8 cellular contexts compared by ENCODE assay signal in the genomic region with DNA sequence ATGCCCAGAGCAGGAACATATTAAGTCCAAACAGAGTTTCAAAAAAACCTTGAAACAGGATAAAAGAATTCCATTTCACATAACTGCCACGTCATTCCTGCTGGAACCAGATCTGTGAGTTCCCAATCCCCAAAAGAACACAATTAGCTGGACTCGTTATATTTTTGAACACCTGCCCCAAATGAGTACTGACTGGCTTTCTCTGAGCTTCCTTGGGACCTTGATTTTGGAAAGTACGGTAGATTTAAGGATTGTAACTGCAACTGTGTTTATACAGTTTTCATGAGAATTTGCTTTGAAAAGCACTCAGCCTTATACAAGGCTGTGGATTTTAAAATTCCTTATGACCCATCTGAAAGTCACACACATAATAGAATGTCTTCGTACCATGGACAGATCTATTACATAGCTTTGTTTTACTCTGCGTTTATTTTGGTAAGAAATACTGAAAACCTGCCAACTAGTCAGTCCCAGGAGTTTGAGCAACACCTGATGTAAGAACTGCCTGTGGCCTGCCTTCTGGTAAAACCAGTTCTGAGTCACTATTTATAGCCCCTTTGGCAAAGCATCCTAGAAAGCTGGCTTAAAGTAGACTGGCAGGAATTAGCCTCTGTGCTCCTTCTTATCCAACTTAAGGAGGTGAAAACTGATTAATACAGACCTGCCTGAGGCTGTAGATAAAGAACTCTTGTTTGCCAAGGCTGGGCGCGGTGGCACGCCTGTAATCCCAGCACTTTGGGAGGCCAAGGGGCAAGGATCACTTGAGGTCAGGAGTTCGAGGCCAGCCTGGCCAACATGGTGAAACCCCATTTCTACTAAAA. TPM values are rescaled to one million over a fixed set of nuclear protein-coding genes. Genes with fewer than 3 reads are reported as not detected.
DNase-seq lines count a peak whose midpoint lies in the region; ATAC-seq, FAIRE-seq and TF ChIP-seq lines count a peak whose summit lies in the region.

No MANE protein-coding gene starts in this region.

- no peak overlapping the region for H3K27ac Mint-ChIP-seq in stimulated activated naive B cell treated with anti-CD40 and anti-IgM and Interleukin-4, amounts not matched to agents 10 μg/mL and 1 μg/mL and 100 μg/mL, for 72 hours

- no peaks in the 10 kb centered on the region for H3K79me2 ChIP-seq in PC-3 (ENCODE audit: low read length)

- H3K4me3 Mint-ChIP-seq in stimulated activated naive B cell treated with anti-CD40 and anti-IgM and Interleukin-4, amounts not matched to agents 10 μg/mL and 1 μg/mL and 100 μg/mL, for 72 hours: no peak overlapping the region

- no peaks in the 10 kb centered on the region for H4K20me1 ChIP-seq in PC-3 (ENCODE audit: low read length)

- peak overlapping the region; percentile 74 for H3K27ac ChIP-seq in PC-3 (ENCODE audit: low read length)
- H3K27ac ChIP-seq in pancreas: peak overlapping the region; percentile 32 to 79 (median 66)

- peak; percentile 23 for FAIRE-seq in pancreas (lab: Jason Lieb, UNC)

- CTCF ChIA-PET in PC-3 (lab: Charles Lee): interaction anchor here (1.0 kb wide), 1 partner anchor 45 kb away, joined by 3 read pairs; no protein-coding TSS in a partner anchor

- no peaks in the 10 kb centered on the region for H3K9me2 ChIP-seq in PC-3 (replicated peaks; ENCODE audit: low read length)

- TF ChIP-seq CTCF in PC-3 (conservative IDR thresholded peaks at IDR 0.05; ENCODE audit: low read depth, low read length) (no peak), pancreas (IDR thresholded peaks at IDR 0.05) (no peak)

- peaks cover 12 to 15% of the 10 kb centered on the region in 2 donors for H3K27me3 Mint-ChIP-seq in stimulated activated naive B cell treated with anti-CD40 and anti-IgM and Interleukin-4, amounts not matched to agents 10 μg/mL and 1 μg/mL and 100 μg/mL, for 72 hours

- no peaks in the 10 kb centered on the region for H3K36me3 Mint-ChIP-seq in stimulated activated naive B cell treated with anti-CD40 and anti-IgM and Interleukin-4, amounts not matched to agents 10 μg/mL and 1 μg/mL and 100 μg/mL, for 72 hours

- H3K9ac ChIP-seq in PC-3 (ENCODE audit: low read length): no peak overlapping the region

- ATAC-seq in PC-3 (peak; percentile 96), pancreas (peak; percentile 93 to 97 (median 97)), HG02981 (IDR thresholded peaks at IDR 0.05; ENCODE audit: unreplicated experiment) (no peak)
- ATAC-seq in stimulated activated naive B cell treated with anti-CD40 and anti-IgM and Interleukin-4, amounts not matched to agents 10 μg/mL and 1 μg/mL and 100 μg/mL, for 72 hours (replicated peaks): no peak

- H3K9me3 Mint-ChIP-seq in stimulated activated naive B cell treated with anti-CD40 and anti-IgM and Interleukin-4, amounts not matched to agents 10 μg/mL and 1 μg/mL and 100 μg/mL, for 72 hours: no peaks in the 10 kb centered on the region

- peak overlapping the region; percentile 66 for H3K4me2 ChIP-seq in PC-3 (ENCODE audit: low read length)

- WGBS in pancreas, 2 donors: 11 to 13% methylated on average over 9 of the region's 9 CpGs

- intact Hi-C loops in PC-3 (cut with micrococcal nuclease): loop anchor here (1.0 kb wide), 2 partner anchors 45 to 102 kb away; no protein-coding TSS in a partner anchor
- intact Hi-C loops in pancreas (cut with DNase I): no loop called here

- H3F3A ChIP-seq in PC-3 (ENCODE audit: low read length, unreplicated experiment): no peaks in the 10 kb centered on the region

- H3K36me3 ChIP-seq in PC-3 (ENCODE audit: low read depth, low read length): no peaks in the 10 kb centered on the region
- H3K36me3 ChIP-seq in pancreas: no peaks in the 10 kb centered on the region

- peak overlapping the region; percentile 15; the same call in 1 of the 2 replicates for H3K4me3 ChIP-seq in PC-3 (ENCODE audit: low read length)
- no peak overlapping the region for H3K4me3 ChIP-seq in pancreas

- no TSS peak for BruUV-seq in PC-3 (replicated peaks; lab: Mats Ljungman, UMichigan)

- H3K9me3 ChIP-seq in PC-3 (ENCODE audit: low read length) (no peaks in the 10 kb centered on the region), pancreas (no peaks in the 10 kb centered on the region)

- no peak overlapping the region for H2AFZ ChIP-seq in PC-3 (ENCODE audit: low read length)

- POLR2A ChIA-PET in PC-3 (lab: Charles Lee; ENCODE audit: unreplicated experiment): interaction anchor here (0.6 kb wide), 1 partner anchor 1845 kb away, joined by 4 read pairs; no protein-coding TSS in a partner anchor

- H3K27me3 ChIP-seq in PC-3 (ENCODE audit: low read length): no peaks in the 10 kb centered on the region
- no peaks in the 10 kb centered on the region for H3K27me3 ChIP-seq in pancreas

- H3K4me1 ChIP-seq in PC-3 (ENCODE audit: insufficient read depth, low read length) (peaks cover 22% of the 10 kb centered on the region), pancreas (peaks cover 18 to 31% (median 22%) of the 10 kb centered on the region in 3 donors)

- DNase-seq in ELF-1 (ENCODE audit: low read depth, low spot score) (peak; percentile 66), PC-3 (peak; percentile 99), fibroblast of gingiva (ENCODE audit: low read depth) (peak; percentile 97), pancreas (peak in 4 of 6 donors; percentile 57 to 84 (median 81)), iPS-NIHi7 (ENCODE audit: extremely low spot score) (no peak)
- DNase-seq in stimulated activated naive B cell treated with anti-CD40 and anti-IgM and Interleukin-4, amounts not matched to agents 10 μg/mL and 1 μg/mL and 100 μg/mL, for 72 hours: no peak
- DNase-seq in activated effector memory CD4-positive, alpha-beta T cell treated with Interleukin-2 at 50 U/mL for 16 hours: no peak

- no peaks in the 10 kb centered on the region for H3K4me1 Mint-ChIP-seq in stimulated activated naive B cell treated with anti-CD40 and anti-IgM and Interleukin-4, amounts not matched to agents 10 μg/mL and 1 μg/mL and 100 μg/mL, for 72 hours

RNA-seq across cellular contexts. Expression of a gene that starts 48.1 kb away (rescaled TPM):
- 2.5 and 3.9 TPM in 2 replicates for total RNA-seq in PC-3 (2014; rRNA removed)
- 10 to 100 TPM in 1 of 6 donors, 1 to 10 TPM in 5; 4.5 to 13.9 (median 6.4) TPM for total RNA-seq in pancreas
- 1 to 10 TPM; 2.8 to 3.5 TPM for polyA plus RNA-seq in pancreas

Comparison
In these comparisons a context has a peak if more than half of its experiments do, and no peak if none do; other contexts are left out.
1. DNase-seq: peak in ELF-1 (single experiment), PC-3 (single experiment), fibroblast of gingiva (single experiment) and pancreas (4 of 6); none in stimulated activated naive B cell treated with anti-CD40 and anti-IgM and Interleukin-4, amounts not matched to agents 10 μg/mL and 1 μg/mL and 100 μg/mL, for 72 hours (single experiment), activated effector memory CD4-positive, alpha-beta T cell treated with Interleukin-2 at 50 U/mL for 16 hours (single experiment) and iPS-NIHi7 (single experiment).
2. ATAC-seq: peak in PC-3 (single experiment) and pancreas (4 of 4); none in stimulated activated naive B cell treated with anti-CD40 and anti-IgM and Interleukin-4, amounts not matched to agents 10 μg/mL and 1 μg/mL and 100 μg/mL, for 72 hours (0 of 2) and HG02981 (single experiment).